Comparison of ENCODE assay signal across 9 cellular contexts in genomic region chr17:6421700-6422604, GRCh38. TPM values are rescaled to one million over a fixed set of nuclear protein-coding genes. Genes with fewer than 3 reads are reported as not detected.
DNase-seq lines count a peak whose midpoint lies in the region; ATAC-seq and TF ChIP-seq lines count a peak whose summit lies in the region.
"Had no signal": no experiment of that assay in that cellular context is flagged by ENCODE, and none has a peak within 500 bp of the region (broad histone marks: within the 10 kb centered on the region; RNA-seq: fewer than 3 reads in every experiment).

No MANE protein-coding gene starts in this region.

- no peaks in the 10 kb centered on the region for H4K20me1 ChIP-seq in GM23248 (ENCODE audit: insufficient read depth)

- no peaks in the 10 kb centered on the region for H3K79me2 ChIP-seq in GM23248 (ENCODE audit: insufficient read depth)

- in situ Hi-C loops in GM23248 (cut with MboI), result loop anchor here (25.0 kb wide), 1 partner anchor 710 kb away; no protein-coding TSS in a partner anchor

- no peaks in the 10 kb centered on the region for H3K9me2 ChIP-seq in GM23248 (ENCODE audit: insufficient read depth)

- WGBS in GM23248 (ENCODE audit: low coverage in 1 of 2, low lambda C conversion rate in 2 of 2, missing lambda C conversion rate in 2 of 2), 2 experiments, result 34% methylated on average over 13 of the region's 13 CpGs
- WGBS in lung, 2 donors, result 27 to 30% methylated on average over 13 of the region's 13 CpGs

- DNase-seq in AG08395 (ENCODE audit: low spot score), result peak; percentile 93
- DNase-seq in GM23248, result peak; percentile 83
- peak; percentile 23 for DNase-seq in NCI-H526 treated with DMSO at 0.1 percent for 48 hours (lab: John Stamatoyannopoulos, UW)
- peak; percentile 68 for DNase-seq in activated CD4-positive, alpha-beta T cell treated with anti-CD3 and anti-CD28 coated beads, Interleukin-2, amount 50 U/mL, for 1 hour
- peak; percentile 34 to 60 for DNase-seq in dermis microvascular lymphatic vessel endothelial cell (ENCODE audit: low read depth in 2 of 2)
- DNase-seq in lung (ENCODE audit: low spot score), result peak; percentile 78
- peak; percentile 51 for DNase-seq in stimulated activated CD8-positive, alpha-beta memory T cell treated with anti-CD3 and anti-CD28 coated beads, Interleukin-15, amount 100 ng/mL, for 1 hour (ENCODE audit: low read depth)

- H3K27ac ChIP-seq in GM23248 (no peak overlapping the region), lung (ENCODE audit: low read depth in 1 of 2, low read length in 1 of 2) (no peak overlapping the region)

- H3K4me2 ChIP-seq in GM23248 (ENCODE audit: unreplicated experiment), result no peak overlapping the region

- H3K27me3 ChIP-seq in GM23248 (replicated peaks; ENCODE audit: insufficient read depth) (no peaks in the 10 kb centered on the region), lung (ENCODE audit: control insufficient read depth, insufficient read depth) (no peaks in the 10 kb centered on the region)

- no peaks in the 10 kb centered on the region for H3F3A ChIP-seq in GM23248 (ENCODE audit: insufficient read depth)

- no peaks in the 10 kb centered on the region for H3K36me3 ChIP-seq in GM23248 (ENCODE audit: low read depth)
- no peaks in the 10 kb centered on the region for H3K36me3 ChIP-seq in lung (ENCODE audit: control insufficient read depth in 2 of 2, insufficient read depth in 2 of 2, low read length in 2 of 2)

- no peaks in the 10 kb centered on the region for H3K9me3 ChIP-seq in GM23248 (ENCODE audit: low read depth)
- no peaks in the 10 kb centered on the region for H3K9me3 ChIP-seq in lung (ENCODE audit: control insufficient read depth in 2 of 2, insufficient read depth in 1 of 2, low read length in 1 of 2)

- H2AFZ ChIP-seq in GM23248, result no peak overlapping the region

- peak; percentile 76 for ATAC-seq in lung (ENCODE audit: insufficient read depth, low FRiP score)
- ATAC-seq in GM19351 (IDR thresholded peaks at IDR 0.05; ENCODE audit: unreplicated experiment), result no peak

- peak; percentile 81 for TF ChIP-seq CTCF in lung (IDR thresholded peaks at IDR 0.05; ENCODE audit: control extremely low read depth, extremely low read depth)

- H3K4me1 ChIP-seq in GM23248 (ENCODE audit: insufficient read depth) (no peaks in the 10 kb centered on the region), lung (ENCODE audit: control insufficient read depth in 2 of 2, insufficient read depth in 2 of 2, low read length in 2 of 2) (no peaks in the 10 kb centered on the region)

- H3K4me3 ChIP-seq in GM23248 (no peak overlapping the region), lung (no peak overlapping the region)

- H3K9ac ChIP-seq in GM23248, result no peak overlapping the region

RNA-seq across cellular contexts. Expression of gene AIPL1, which starts 13.0 kb away (rescaled TPM):
- total RNA-seq in GM23248 (2014; rRNA removed; shearing (Covaris generic)), result not detected in 2 replicates
- polyA plus RNA-seq in GM23248 (2016; fragmentation: Nextera tagmentation; extraction: Ambion mirVana) (not detected in 2 replicates), lung (not detected)
- total RNA-seq in dermis microvascular lymphatic vessel endothelial cell (not detected in 2 replicates), lung (not detected)
- total RNA-seq: subcutaneous adipose tissue had no signal

RNA-seq across cellular contexts. Expression of gene PIMREG, which starts 22.3 kb away (rescaled TPM):
- total RNA-seq in GM23248 (2014; rRNA removed; shearing (Covaris generic)), result 20.7 and 28.7 TPM in 2 replicates
- 22.6 and 24.4 TPM in 2 replicates for polyA plus RNA-seq in GM23248 (2016; fragmentation: Nextera tagmentation; extraction: Ambion mirVana)
- 8.2 and 21.7 TPM in 2 replicates for total RNA-seq in dermis microvascular lymphatic vessel endothelial cell
- total RNA-seq in lung, result 1 to 10 TPM in 1 of 2 donors, under 1 TPM in 1; 0.58 to 3.0 TPM
- under 1 TPM; 0.35 to 0.84 TPM for polyA plus RNA-seq in lung

Comparison
In these comparisons a context has a peak if more than half of its experiments do, and no peak if none do; other contexts are left out.
1. DNase-seq: peak in every context shown above with its lines; median percentile 93 in AG08395; 83 in GM23248; 78 in lung; 68 in activated CD4-positive, alpha-beta T cell treated with anti-CD3 and anti-CD28 coated beads, Interleukin-2, amount 50 U/mL, for 1 hour; 51 in stimulated activated CD8-positive, alpha-beta memory T cell treated with anti-CD3 and anti-CD28 coated beads, Interleukin-15, amount 100 ng/mL, for 1 hour; 47 in dermis microvascular lymphatic vessel endothelial cell; 23 in NCI-H526 treated with DMSO at 0.1 percent for 48 hours.